Comparison of ENCODE assay signal across 34 cellular contexts in the genomic region with DNA sequence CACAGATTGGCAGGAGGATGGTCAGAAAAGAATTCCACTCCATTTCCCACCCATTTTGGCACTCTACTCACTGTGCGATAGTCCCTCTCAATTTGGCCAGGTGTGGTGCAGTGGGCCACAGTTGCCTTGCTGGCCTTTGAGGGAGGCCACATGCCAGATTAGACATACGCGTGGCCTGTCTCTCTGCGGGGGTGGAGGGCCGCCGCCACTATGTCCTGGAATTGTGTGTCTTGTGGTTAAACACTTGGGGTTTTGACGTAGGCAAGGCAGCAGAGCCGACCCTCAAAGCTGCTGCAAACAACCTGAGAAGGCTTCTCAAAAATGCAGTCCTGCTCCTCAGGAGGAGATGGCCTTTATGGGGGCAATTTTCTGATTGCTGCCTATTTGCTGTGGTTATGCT. TPM values are rescaled to one million over a fixed set of nuclear protein-coding genes. Genes with fewer than 3 reads are reported as not detected.
"Had no signal": no experiment of that assay in that cellular context is flagged by ENCODE, and none has a peak within 500 bp of the region (broad histone marks: within the 10 kb centered on the region; RNA-seq: fewer than 3 reads in every experiment).

No MANE protein-coding gene starts in this region.

- H3K27ac ChIP-seq: adrenal gland, ascending aorta, body of pancreas, brain microvascular endothelial cell, breast epithelium, cardiac muscle cell had no signal

- H3K36me3 ChIP-seq: adrenal gland, ascending aorta, brain microvascular endothelial cell, breast epithelium, cardiac muscle cell had no signal

- DNase-seq: activated effector memory CD4-positive, alpha-beta T cell treated with anti-CD3 and anti-CD28 coated beads, Interleukin-2, amount 50 U/mL, for 16 hours; activated effector memory CD4-positive, alpha-beta T cell treated with Interleukin-2 at 50 U/mL for 16 hours; activated gamma-delta T cell; activated gamma-delta T cell treated with Interleukin-2 at 50 U/mL for 16 hours; activated naive CD4-positive, alpha-beta T cell; activated naive CD4-positive, alpha-beta T cell treated with anti-CD3 and anti-CD28 coated beads for 36 hours; activated naive CD4-positive, alpha-beta T cell treated with anti-CD3 and anti-CD28 coated beads, Interleukin-2, amount 10 ng/mL, durations not matched to agents 7 days and 5 days; activated naive CD4-positive, alpha-beta T cell treated with anti-CD3 and anti-CD28 coated beads, Interleukin-2, amount 50 U/mL, for 16 hours; activated naive CD4-positive, alpha-beta T cell treated with Interleukin-2 at 50 U/mL for 16 hours; activated naive CD8-positive, alpha-beta T cell treated with anti-CD3 and anti-CD28 coated beads for 36 hours; activated naive CD8-positive, alpha-beta T cell treated with anti-CD3 and anti-CD28 coated beads, Interleukin-2, amount 10 ng/mL, durations not matched to agents 7 days and 5 days; activated naive CD8-positive, alpha-beta T cell treated with anti-CD3 and anti-CD28 coated beads, Interleukin-2, amount 50 U/mL, for 24 hours; activated T-cell treated with anti-CD3 and anti-CD28 coated beads for 4 hours; activated T-cell treated with anti-CD3 and anti-CD28 coated beads, Interleukin-2, amount 50 U/mL, for 1 hour; activated T-cell treated with anti-CD3 and anti-CD28 coated beads, Interleukin-2, amount 50 U/mL, for 24 hours; activated T-cell treated with anti-CD3 and anti-CD28 coated beads, Interleukin-2, amount 50 U/mL, for 4 hours; activated T-cell treated with anti-CD3 and anti-CD28 coated beads, Interleukin-2, amount 50 U/mL, for 48 hours; activated T-cell treated with anti-CD3 and anti-CD28 coated beads, Interleukin-2, amount 50 U/mL, for 72 hours; adrenal gland; amniotic stem cell; amygdala; anterior cingulate cortex; body of pancreas; brain microvascular endothelial cell; caudate nucleus; central memory CD4-positive, alpha-beta T cell; cerebellar nuclear complex had no signal

- H3K9me3 ChIP-seq: adrenal gland, body of pancreas, breast epithelium had no signal

- H3K27me3 ChIP-seq: adrenal gland, ascending aorta, body of pancreas, brain microvascular endothelial cell, breast epithelium, cardiac muscle cell had no signal

- H3K4me3 ChIP-seq: adrenal gland, ascending aorta, body of pancreas, breast epithelium, cardiac muscle cell had no signal

- ATAC-seq: activated naive CD4-positive, alpha-beta T cell treated with anti-CD3 and anti-CD28 coated beads, Interleukin-2, amount 50 U/mL, for 72 hours; activated naive CD8-positive, alpha-beta T cell treated with anti-CD3 and anti-CD28 coated beads, Interleukin-2, amount 50 U/mL, for 24 hours; activated T-cell treated with anti-CD3 and anti-CD28 coated beads, Interleukin-2, amount 50 U/mL, for 4 hours; activated T-cell treated with anti-CD3 and anti-CD28 coated beads, Interleukin-2, amount 50 U/mL, for 72 hours; activated T-helper 17 cell treated with anti-CD3 and anti-CD28 coated beads, Interleukin-2, amount 50 U/mL, for 72 hours; body of pancreas had no signal

- H3K4me1 ChIP-seq: breast epithelium had no signal

RNA-seq across cellular contexts. Expression of gene DAAM2, which starts 4.9 kb away (rescaled TPM):
- total RNA-seq: activated naive CD4-positive, alpha-beta T cell treated with anti-CD3 and anti-CD28 coated beads for 36 hours; activated naive CD4-positive, alpha-beta T cell treated with anti-CD3 and anti-CD28 coated beads, Interleukin-2, amount 50 U/mL, for 72 hours; activated naive CD8-positive, alpha-beta T cell treated with anti-CD3 and anti-CD28 coated beads for 36 hours; activated naive CD8-positive, alpha-beta T cell treated with anti-CD3 and anti-CD28 coated beads, Interleukin-2, amount 10 ng/mL, durations not matched to agents 7 days and 5 days; activated T-cell treated with anti-CD3 and anti-CD28 coated beads, Interleukin-2, amount 50 U/mL, for 72 hours; activated T-helper 1 cell treated with anti-CD3 and anti-CD28 coated beads, Interleukin-12 subunit alpha, Interleukin-12 subunit beta, Interleukin-2, Interleukin-4 antibody, amounts not matched to agents 30 ng/mL and 10 ng/mL and 1 ng/mL, durations not matched to agents 14 hours and 24 hours and 36 hours; activated T-helper 17 cell treated with anti-CD3 and anti-CD28 coated beads, Interleukin-2, amount 50 U/mL, for 72 hours; activated T-helper 2 cell treated with anti-CD3 and anti-CD28 coated beads, Interferon-gamma antibody, Interleukin-2, Interleukin-4, amounts not matched to agents 10 μg/mL and 5 μg/mL and 100 μg/mL, durations not matched to agents 14 hours and 24 hours and 36 hours had no signal
